In genomic region chr5:170293273-170293672, GRCh38 we compare ENCODE assay signal across 8 cellular contexts. TPM values are rescaled to one million over a fixed set of nuclear protein-coding genes. Genes with fewer than 3 reads are reported as not detected.
DNase-seq lines count a peak whose midpoint lies in the region; ATAC-seq and TF ChIP-seq lines count a peak whose summit lies in the region.

No MANE protein-coding gene starts in this region.

- no peaks in the 10 kb centered on the region for H3K27me3 Mint-ChIP-seq in CD4-positive, alpha-beta memory T cell
- H3K27me3 Mint-ChIP-seq in activated CD4-positive, alpha-beta memory T cell treated with anti-CD3 and anti-CD28 coated beads for 36 hours: no peaks in the 10 kb centered on the region
- peaks cover 3% of the 10 kb centered on the region for H3K27me3 Mint-ChIP-seq in neural progenitor cell (ENCODE audit: insufficient read depth, low read depth)
- H3K27me3 Mint-ChIP-seq in HFFc6 (ENCODE audit: insufficient read depth): peaks cover 15% of the 10 kb centered on the region

- peaks cover 76 to 98% of the 10 kb centered on the region in 2 donors for H3K36me3 Mint-ChIP-seq in CD4-positive, alpha-beta memory T cell
- peaks cover 89% of the 10 kb centered on the region for H3K36me3 Mint-ChIP-seq in activated CD4-positive, alpha-beta memory T cell treated with anti-CD3 and anti-CD28 coated beads for 36 hours
- H3K36me3 Mint-ChIP-seq in neural progenitor cell (no peaks in the 10 kb centered on the region), HFFc6 (ENCODE audit: low read depth) (no peaks in the 10 kb centered on the region)

- intact Hi-C loops in CD4-positive, alpha-beta memory T cell (cut with micrococcal nuclease): no loop called here
- intact Hi-C loops in activated CD4-positive, alpha-beta memory T cell treated with anti-CD3 and anti-CD28 coated beads for 36 hours (cut with micrococcal nuclease): loop anchor here (1.0 to 10.0 kb wide), 3 partner anchors 8 to 1882 kb away; no protein-coding TSS in a partner anchor

- peak overlapping the region; percentile 18 for H3K4me2 ChIP-seq in neural progenitor cell

- no peaks in the 10 kb centered on the region for H3K9me3 Mint-ChIP-seq in CD4-positive, alpha-beta memory T cell
- H3K9me3 Mint-ChIP-seq in activated CD4-positive, alpha-beta memory T cell treated with anti-CD3 and anti-CD28 coated beads for 36 hours: no peaks in the 10 kb centered on the region
- H3K9me3 Mint-ChIP-seq in neural progenitor cell (peaks cover 17% of the 10 kb centered on the region), HFFc6 (no peaks in the 10 kb centered on the region; the same call in 1 of the 2 replicates)

- H3K79me2 ChIP-seq in neural progenitor cell (ENCODE audit: low read depth): no peaks in the 10 kb centered on the region

- CTCF ChIA-PET in CD4-positive, alpha-beta memory T cell (lab: Charles Lee; ENCODE audit: partially characterized antibody): interaction anchor here (0.7 to 19.2 kb wide), 11 partner anchors 9 to 117 kb away, joined by 3 to 384 read pairs (median 19); no protein-coding TSS in a partner anchor
- CTCF ChIA-PET in activated CD4-positive, alpha-beta memory T cell treated with anti-CD3 and anti-CD28 coated beads for 36 hours (lab: Charles Lee): interaction anchor here (0.7 to 11.1 kb wide), 8 partner anchors 10 to 126 kb away, joined by 3 to 137 read pairs (median 8); no protein-coding TSS in a partner anchor

- H3K9me3 ChIP-seq in CD4-positive, alpha-beta memory T cell (ENCODE audit: control insufficient read depth in 1 of 2, low read length in 2 of 2): no peaks in the 10 kb centered on the region
- H3K9me3 ChIP-seq in neural progenitor cell (ENCODE audit: low read depth): peaks cover 6% of the 10 kb centered on the region

- peak overlapping the region; percentile 95 to 99 (median 98) for H3K4me3 Mint-ChIP-seq in CD4-positive, alpha-beta memory T cell
- H3K4me3 Mint-ChIP-seq in activated CD4-positive, alpha-beta memory T cell treated with anti-CD3 and anti-CD28 coated beads for 36 hours: peak overlapping the region; percentile 99
- no peak overlapping the region for H3K4me3 Mint-ChIP-seq in neural progenitor cell
- no peak overlapping the region for H3K4me3 Mint-ChIP-seq in HFFc6

- peak in 4 of 5 donors; percentile 47 to 77 (median 50) for DNase-seq in CD4-positive, alpha-beta memory T cell
- DNase-seq in activated CD4-positive, alpha-beta memory T cell treated with anti-CD3 and anti-CD28 coated beads for 36 hours: peak; percentile 78
- no peak for DNase-seq in neural progenitor cell (ENCODE audit: low spot score)
- DNase-seq in HFFc6: no peak
- no peak for DNase-seq in AG20443 (ENCODE audit: low spot score)
- DNase-seq in NCI-H1092 (lab: John Stamatoyannopoulos, UW): no peak

- H3K27ac ChIP-seq in CD4-positive, alpha-beta memory T cell (ENCODE audit: low read depth, low read length): peak overlapping the region; percentile 90
- no peak overlapping the region for H3K27ac ChIP-seq in neural progenitor cell

- ATAC-seq in GM19351 (IDR thresholded peaks at IDR 0.05; ENCODE audit: unreplicated experiment) (peak; percentile 76), HG03175 (IDR thresholded peaks at IDR 0.05; ENCODE audit: unreplicated experiment) (peak; percentile 84)

- peaks cover 54% of the 10 kb centered on the region for H3K36me3 ChIP-seq in CD4-positive, alpha-beta memory T cell (ENCODE audit: insufficient read depth, low read length)
- H3K36me3 ChIP-seq in neural progenitor cell: no peaks in the 10 kb centered on the region

- no peaks in the 10 kb centered on the region for H4K20me1 ChIP-seq in neural progenitor cell (ENCODE audit: low read depth)

- peak overlapping the region; percentile 87 to 100 (median 96) for H3K27ac Mint-ChIP-seq in CD4-positive, alpha-beta memory T cell
- H3K27ac Mint-ChIP-seq in activated CD4-positive, alpha-beta memory T cell treated with anti-CD3 and anti-CD28 coated beads for 36 hours: peak overlapping the region; percentile 99
- H3K27ac Mint-ChIP-seq in neural progenitor cell (no peak overlapping the region), HFFc6 (no peak overlapping the region)

- peak overlapping the region; percentile 33 to 97 for H3K4me3 ChIP-seq in CD4-positive, alpha-beta memory T cell (ENCODE audit: low read length in 2 of 2)
- H3K4me3 ChIP-seq in neural progenitor cell: no peak overlapping the region

- peaks cover 59 to 100% (median 67%) of the 10 kb centered on the region in 4 donors for H3K4me1 Mint-ChIP-seq in CD4-positive, alpha-beta memory T cell
- H3K4me1 Mint-ChIP-seq in activated CD4-positive, alpha-beta memory T cell treated with anti-CD3 and anti-CD28 coated beads for 36 hours (ENCODE audit: low read depth): peaks cover 70% of the 10 kb centered on the region
- H3K4me1 Mint-ChIP-seq in neural progenitor cell (no peaks in the 10 kb centered on the region), HFFc6 (ENCODE audit: low read depth) (no peaks in the 10 kb centered on the region)

- peaks cover 76% of the 10 kb centered on the region for H3K4me1 ChIP-seq in CD4-positive, alpha-beta memory T cell (ENCODE audit: insufficient read depth, low read length)
- H3K4me1 ChIP-seq in neural progenitor cell: no peaks in the 10 kb centered on the region

- H3K9ac ChIP-seq in neural progenitor cell: no peak overlapping the region

- POLR2A ChIA-PET in CD4-positive, alpha-beta memory T cell (lab: Charles Lee; ENCODE audit: partially characterized antibody): interaction anchor here (1.8 to 32.1 kb wide), 9 partner anchors 4 to 67 kb away, joined by 5 to 1265 read pairs (median 29); partner anchors contain the start of gene LCP2
- POLR2A ChIA-PET in activated CD4-positive, alpha-beta memory T cell treated with anti-CD3 and anti-CD28 coated beads for 36 hours (lab: Charles Lee): interaction anchor here (0.8 to 13.2 kb wide), 9 partner anchors 9 to 39 kb away, joined by 3 to 144 read pairs (median 9); no protein-coding TSS in a partner anchor

- no peaks in the 10 kb centered on the region for H3F3A ChIP-seq in neural progenitor cell (ENCODE audit: low read depth)

- H3K27me3 ChIP-seq in CD4-positive, alpha-beta memory T cell (ENCODE audit: insufficient read depth, low read length): no peaks in the 10 kb centered on the region
- H3K27me3 ChIP-seq in neural progenitor cell: no peaks in the 10 kb centered on the region

- peak overlapping the region; percentile 98 for H2AFZ ChIP-seq in neural progenitor cell (replicated peaks)

- TF ChIP-seq CTCF in neural progenitor cell (IDR thresholded peaks at IDR 0.05): no peak
- no peak for TF ChIP-seq CTCF in HFFc6 (IDR thresholded peaks at IDR 0.05)

RNA-seq across cellular contexts. Expression of gene LCP2, which starts 4.3 kb away (rescaled TPM):
- total RNA-seq in CD4-positive, alpha-beta memory T cell: 100 to 1,000 TPM; 291 to 318 TPM
- 100 to 1,000 TPM; 117 to 259 TPM for polyA plus RNA-seq in CD4-positive, alpha-beta memory T cell
- total RNA-seq in activated CD4-positive, alpha-beta memory T cell treated with anti-CD3 and anti-CD28 coated beads for 36 hours: 100 to 1,000 TPM; 212 to 213 TPM
- total RNA-seq in neural progenitor cell (ENCODE audit: low replicate concordance): not detected in 2 replicates
- total RNA-seq in HFFc6 (2021; fragmentation: NEBNext Ultra II Directional; extraction: Animal tissue kit (Norgen Biotek cat#: 25700)): not detected

Comparison
In these comparisons a context has a peak if more than half of its experiments do, and no peak if none do; other contexts are left out.
1. DNase-seq: peak in CD4-positive, alpha-beta memory T cell (4 of 5) and activated CD4-positive, alpha-beta memory T cell treated with anti-CD3 and anti-CD28 coated beads for 36 hours (single experiment); none in neural progenitor cell (single experiment), HFFc6 (single experiment), AG20443 (single experiment) and NCI-H1092 (single experiment).
2. H3K27ac Mint-ChIP-seq: peak in CD4-positive, alpha-beta memory T cell (7 of 7) and activated CD4-positive, alpha-beta memory T cell treated with anti-CD3 and anti-CD28 coated beads for 36 hours (single experiment); none in neural progenitor cell (single experiment) and HFFc6 (single experiment).
3. H3K4me3 Mint-ChIP-seq: peak in CD4-positive, alpha-beta memory T cell (8 of 8) and activated CD4-positive, alpha-beta memory T cell treated with anti-CD3 and anti-CD28 coated beads for 36 hours (single experiment); none in neural progenitor cell (single experiment) and HFFc6 (single experiment).
4. RNA of gene LCP2, which starts 4.3 kb away (total RNA-seq): 291 to 318 TPM in CD4-positive, alpha-beta memory T cell and 212 to 213 TPM in activated CD4-positive, alpha-beta memory T cell treated with anti-CD3 and anti-CD28 coated beads for 36 hours; not detected in neural progenitor cell and not detected in HFFc6; every median in the first group is over 100 times any median in the second.